ENCODE assay signal across 15 cellular contexts in the genomic region with DNA sequence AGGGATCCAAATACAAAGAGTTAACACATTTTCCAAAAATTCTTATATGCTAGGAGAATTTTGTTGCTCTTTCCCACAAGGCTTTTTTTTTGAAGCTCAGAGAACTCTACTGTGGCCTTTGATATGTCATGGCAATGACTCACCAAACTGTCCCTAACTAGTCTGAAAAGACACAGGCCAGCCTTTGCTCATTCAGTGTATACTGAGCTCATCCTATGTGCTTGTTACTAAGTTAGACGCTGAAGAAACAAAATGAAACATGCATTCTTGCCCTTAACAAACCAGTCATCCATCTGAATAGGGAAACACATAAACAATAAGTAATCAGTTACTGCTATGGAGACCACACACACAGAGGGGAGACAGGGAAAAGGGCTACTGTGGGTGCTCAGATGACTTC.
DNase-seq lines count a peak whose midpoint lies in the region; ATAC-seq, FAIRE-seq and TF ChIP-seq lines count a peak whose summit lies in the region.
"Had no signal": no experiment of that assay in that cellular context is flagged by ENCODE, and none has a peak within 500 bp of the region (broad histone marks: within the 10 kb centered on the region; RNA-seq: fewer than 3 reads in every experiment).

No MANE protein-coding gene starts in this region.

- no peaks in the 10 kb centered on the region for H3K4me1 ChIP-seq in HepG2 (ENCODE audit: insufficient read depth, low read length)
- H3K4me1 ChIP-seq: BLaER1 treated with 17β-estradiol and CSF1 and Interleukin-3, amounts not matched to agents 10 nM and 100 nM had no signal

- TF ChIP-seq EP300 in HepG2 (IDR thresholded peaks at IDR 0.05; ENCODE audit: low read depth in 2 of 2, low read length in 2 of 2) (no peak), HepG2 (CRISPR knock-in tag; IDR thresholded peaks at IDR 0.05; ENCODE audit: borderline replicate concordance) (no peak)

- no peaks in the 10 kb centered on the region for H3K79me2 ChIP-seq in HepG2 (ENCODE audit: insufficient read depth, low read length)

- BruUV-seq in HepG2 (replicated peaks; lab: Mats Ljungman, UMichigan): no TSS peak

- H2AFZ ChIP-seq in HepG2 (ENCODE audit: low read length): no peak overlapping the region

- no peak overlapping the region for H3K4me3 ChIP-seq in AG10803 (ENCODE audit: low read length)
- no peak overlapping the region for H3K4me3 ChIP-seq in choroid plexus epithelial cell (ENCODE audit: low read depth, low read length)
- H3K4me3 ChIP-seq in HepG2 (replicated peaks in 1 of 3; ENCODE audit: insufficient read depth in 1 of 3, low read depth in 2 of 3, low read length in 3 of 3): no peak overlapping the region
- H3K4me3 ChIP-seq: BLaER1 treated with 17β-estradiol and CSF1 and Interleukin-3, amounts not matched to agents 10 nM and 100 nM had no signal

- no peak overlapping the region for H3K9ac ChIP-seq in HepG2 (ENCODE audit: insufficient read depth, low read depth, low read length)
- H3K9ac ChIP-seq: BLaER1 treated with 17β-estradiol and CSF1 and Interleukin-3, amounts not matched to agents 10 nM and 100 nM had no signal

- H4K20me1 ChIP-seq in HepG2 (ENCODE audit: insufficient read depth, low read length): 0 out of 2 replicates have a peak, but pooled peaks cover 2% of the 10 kb centered on the region
- H4K20me1 ChIP-seq: BLaER1 treated with 17β-estradiol and CSF1 and Interleukin-3, amounts not matched to agents 10 nM and 100 nM had no signal

- POLR2A ChIA-PET in HepG2 (lab: Yijun Ruan, JAX): no interaction called here

- H3K4me2 ChIP-seq in HepG2 (ENCODE audit: low read depth, low read length): no peak overlapping the region
- H3K4me2 ChIP-seq: BLaER1 treated with 17β-estradiol and CSF1 and Interleukin-3, amounts not matched to agents 10 nM and 100 nM had no signal

- H3K27ac ChIP-seq in HepG2 (ENCODE audit: extremely low read length, insufficient read depth, low read length): no peak overlapping the region
- H3K27ac ChIP-seq: BLaER1 treated with 17β-estradiol and CSF1 and Interleukin-3, amounts not matched to agents 10 nM and 100 nM had no signal

- CTCF ChIA-PET in HepG2 (lab: Yijun Ruan, JAX; ENCODE audit: low intra/inter-chr PET ratio, low total read pairs): no interaction called here

- TF ChIP-seq POLR2A in HepG2 (IDR thresholded peaks at IDR 0.05; ENCODE audit: insufficient read depth in 1 of 2, low read depth in 2 of 2, low read length in 2 of 2): no peak

- no peaks in the 10 kb centered on the region for H3K9me3 ChIP-seq in HepG2 (ENCODE audit: low read length)
- H3K9me3 ChIP-seq: BLaER1 treated with 17β-estradiol and CSF1 and Interleukin-3, amounts not matched to agents 10 nM and 100 nM had no signal

- FAIRE-seq in HepG2 (lab: Jason Lieb, UNC): no peak

- TF ChIP-seq RAD21 in HepG2 (CRISPR knock-in tag; IDR thresholded peaks at IDR 0.05): no peak

- no peaks in the 10 kb centered on the region for H3K27me3 ChIP-seq in HepG2 (ENCODE audit: control insufficient read depth in 1 of 2, insufficient read depth in 2 of 2, low read length in 2 of 2)
- H3K27me3 ChIP-seq: BLaER1 treated with 17β-estradiol and CSF1 and Interleukin-3, amounts not matched to agents 10 nM and 100 nM had no signal

- TF ChIP-seq CTCF in AG10803 (conservative IDR thresholded peaks at IDR 0.05; ENCODE audit: low read length) (no peak), choroid plexus epithelial cell (conservative IDR thresholded peaks at IDR 0.05; ENCODE audit: low read depth, low read length) (no peak), HepG2 (CRISPR knock-in tag; IDR thresholded peaks at IDR 0.05) (no peak)

- peak; percentile 58 for ATAC-seq in HepG2
- ATAC-seq: stimulated activated memory B cell treated with anti-CD40 and anti-IgM and Interleukin-4, amounts not matched to agents 10 μg/mL and 1 μg/mL and 100 μg/mL, for 72 hours; WTC11 had no signal

- H3K36me3 ChIP-seq in HepG2 (replicated peaks in 1 of 2; ENCODE audit: control insufficient read depth in 1 of 2, insufficient read depth in 2 of 2, low read length in 2 of 2): peaks cover 5 to 18% of the 10 kb centered on the region in 2 experiments; a peak in 3 of 5 replicates
- H3K36me3 ChIP-seq: BLaER1 treated with 17β-estradiol and CSF1 and Interleukin-3, amounts not matched to agents 10 nM and 100 nM had no signal

- in situ Hi-C loops in HepG2 (cut with HindIII; ENCODE audit: extremely low pct_ligation_motif_present, low pct_unique_long_range_greater_than_20kb): no loop called here

- DNase-seq in AG10803 (ENCODE audit: low read depth): peak; percentile 11
- peak; percentile 78 for DNase-seq in M059J (ENCODE audit: low read depth)
- peak; percentile 30 for DNase-seq in choroid plexus epithelial cell (ENCODE audit: low read depth)
- peak; percentile 44 for DNase-seq in HepG2 (ENCODE audit: low spot score)
- no peak for DNase-seq in NCI-H1694 (lab: John Stamatoyannopoulos, UW)
- no peak for DNase-seq in AG08396 (ENCODE audit: low spot score)
- DNase-seq in stimulated activated CD4-positive, alpha-beta T cell treated with anti-CD3 and anti-CD28 coated beads, Interleukin-4, amount 100 ng/mL, for 4 hours: no peak
- DNase-seq in mucosa of gallbladder (ENCODE audit: low spot score): no peak
- DNase-seq: activated T-cell treated with anti-CD3 and anti-CD28 coated beads, Interleukin-2, amount 50 U/mL, for 24 hours; NCI-H187; NCI-H748 treated with DMSO at 0.1 percent for 48 hours; stimulated activated CD4-positive, alpha-beta T cell treated with anti-CD3 and anti-CD28 coated beads, Interleukin-1b, Interleukin-23, amount 100 ng/mL, for 48 hours had no signal

- WGBS in HepG2 (ENCODE audit: low lambda C conversion rate): 93% methylated on average over 1 of the region's 1 CpG

- intact Hi-C loops in HepG2 (cut with micrococcal nuclease; ENCODE audit: unreplicated experiment): no loop called here

TF ChIP-seq in HepG2, 621 proteins besides CTCF, POLR2A, EP300 and RAD21:
- TF ChIP-seq ZNF615 (CRISPR knock-in tag; IDR thresholded peaks at IDR 0.05; ENCODE audit: borderline replicate concordance): no peak
- no peak for TF ChIP-seq SRY (CRISPR knock-in tag; IDR thresholded peaks at IDR 0.05)
- TF ChIP-seq YEATS4 (CRISPR knock-in tag; IDR thresholded peaks at IDR 0.05; ENCODE audit: borderline replicate concordance): no peak
- TF ChIP-seq, protein P1, sequence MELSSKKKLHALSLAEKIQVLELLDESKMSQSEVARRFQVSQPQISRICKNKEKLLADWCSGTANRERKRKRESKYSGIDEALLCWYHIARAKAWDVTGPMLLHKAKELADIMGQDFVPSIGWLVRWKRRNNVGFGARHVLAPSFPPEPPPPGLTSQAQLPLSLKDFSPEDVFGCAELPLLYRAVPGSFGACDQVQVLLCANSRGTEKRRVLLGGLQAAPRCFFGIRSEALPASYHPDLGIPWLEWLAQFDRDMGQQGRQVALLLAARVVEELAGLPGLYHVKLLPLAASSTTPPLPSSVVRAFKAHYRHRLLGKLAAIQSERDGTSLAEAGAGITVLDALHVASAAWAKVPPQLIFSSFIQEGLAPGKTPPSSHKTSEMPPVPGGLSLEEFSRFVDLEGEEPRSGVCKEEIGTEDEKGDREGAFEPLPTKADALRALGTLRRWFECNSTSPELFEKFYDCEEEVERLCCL (CRISPR knock-in tag; IDR thresholded peaks at IDR 0.05; ENCODE audit: borderline replicate concordance): no peak
- TF ChIP-seq POGZ (CRISPR knock-in tag; IDR thresholded peaks at IDR 0.05): no peak
- TF ChIP-seq SOX13 (IDR thresholded peaks at IDR 0.05): no peak
- no peak for TF ChIP-seq SOX13 (CRISPR knock-in tag; conservative IDR thresholded peaks at IDR 0.05 in 1 of 2, IDR thresholded peaks at IDR 0.05 in 1 of 2)
- TF ChIP-seq, protein P2, sequence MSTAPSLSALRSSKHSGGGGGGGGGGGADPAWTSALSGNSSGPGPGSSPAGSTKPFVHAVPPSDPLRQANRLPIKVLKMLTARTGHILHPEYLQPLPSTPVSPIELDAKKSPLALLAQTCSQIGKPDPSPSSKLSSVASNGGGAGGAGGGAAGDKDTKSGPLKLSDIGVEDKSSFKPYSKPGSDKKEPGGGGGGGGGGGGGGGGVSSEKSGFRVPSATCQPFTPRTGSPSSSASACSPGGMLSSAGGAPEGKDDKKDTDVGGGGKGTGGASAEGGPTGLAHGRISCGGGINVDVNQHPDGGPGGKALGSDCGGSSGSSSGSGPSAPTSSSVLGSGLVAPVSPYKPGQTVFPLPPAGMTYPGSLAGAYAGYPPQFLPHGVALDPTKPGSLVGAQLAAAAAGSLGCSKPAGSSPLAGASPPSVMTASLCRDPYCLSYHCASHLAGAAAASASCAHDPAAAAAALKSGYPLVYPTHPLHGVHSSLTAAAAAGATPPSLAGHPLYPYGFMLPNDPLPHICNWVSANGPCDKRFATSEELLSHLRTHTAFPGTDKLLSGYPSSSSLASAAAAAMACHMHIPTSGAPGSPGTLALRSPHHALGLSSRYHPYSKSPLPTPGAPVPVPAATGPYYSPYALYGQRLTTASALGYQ (CRISPR knock-in tag; IDR thresholded peaks at IDR 0.05): no peak
- peak; percentile 26; the same call in 1 of the 2 replicates for TF ChIP-seq FOSL2 (CRISPR knock-in tag; IDR thresholded peaks at IDR 0.05)

Comparison
In these comparisons a context has a peak if more than half of its experiments do, and no peak if none do; other contexts are left out.
1. DNase-seq: peak in AG10803 (single experiment), M059J (single experiment), choroid plexus epithelial cell (single experiment) and HepG2 (single experiment); none in NCI-H1694 (single experiment), AG08396 (single experiment), stimulated activated CD4-positive, alpha-beta T cell treated with anti-CD3 and anti-CD28 coated beads, Interleukin-4, amount 100 ng/mL, for 4 hours (0 of 2) and mucosa of gallbladder (single experiment).